In the genomic region with DNA sequence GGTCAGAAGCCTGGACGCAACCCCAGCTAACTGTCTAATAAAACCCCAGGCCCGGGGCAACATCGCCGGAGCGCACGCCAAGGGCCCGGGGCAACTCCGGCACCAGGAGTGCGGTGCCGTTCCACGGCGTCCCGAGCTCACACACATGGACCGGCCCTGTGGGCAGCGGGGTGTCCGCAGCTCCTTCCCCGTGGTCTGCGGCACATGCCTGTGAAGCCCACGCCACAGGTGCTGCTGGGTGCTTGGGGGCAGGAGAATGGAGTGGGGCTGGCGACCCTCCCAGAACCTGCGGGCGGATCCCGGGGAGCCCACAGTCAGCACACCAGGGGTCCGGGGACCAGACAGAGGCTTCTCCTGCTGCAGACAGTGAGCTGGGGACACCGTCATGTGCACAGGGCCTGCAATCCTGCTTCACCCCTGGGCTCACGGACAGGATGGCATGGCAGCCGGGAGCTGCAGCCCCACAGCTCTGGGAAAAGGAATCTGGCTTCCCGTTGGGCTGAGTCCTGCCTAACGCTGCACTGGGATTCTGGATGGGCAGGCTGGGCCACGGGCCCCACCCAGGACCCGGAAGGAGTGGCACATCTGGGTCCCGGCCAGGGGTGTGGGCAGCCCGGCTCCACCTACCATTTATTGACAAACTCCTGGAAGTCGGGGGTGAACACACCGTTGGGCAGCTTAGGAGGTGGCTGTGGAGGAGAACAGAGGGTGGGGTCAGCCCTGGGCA, we compare ENCODE assay signal across 26 cellular contexts. TPM values are rescaled to one million over a fixed set of nuclear protein-coding genes. Genes with fewer than 3 reads are reported as not detected.
"Had no signal": no experiment of that assay in that cellular context is flagged by ENCODE, and none has a peak within 500 bp of the region (broad histone marks: within the 10 kb centered on the region; RNA-seq: fewer than 3 reads in every experiment).

No MANE protein-coding gene starts in this region.

- H3K27ac ChIP-seq: cardiac muscle cell, lower lobe of right lung, psoas muscle, thoracic aorta, upper lobe of right lung had no signal

- ATAC-seq: activated CD8-positive, alpha-beta T cell treated with anti-CD3 and anti-CD28 coated beads for 36 hours; activated T-helper 17 cell treated with anti-CD3 and anti-CD28 coated beads, Interleukin-2, amount 50 U/mL, for 72 hours; effector memory CD8-positive, alpha-beta T cell; lower lobe of right lung; psoas muscle; right cardiac atrium; stimulated activated effector memory CD8-positive, alpha-beta T cell treated with anti-CD3 and anti-CD28 coated beads, Interleukin-12 subunit alpha, Interleukin-12 subunit beta, amount 100 ng/mL, for 72 hours; upper lobe of right lung had no signal

- H3K4me1 ChIP-seq: lower lobe of right lung, upper lobe of right lung had no signal

- DNase-seq: activated CD4-positive, alpha-beta T cell treated with anti-CD3 and anti-CD28 coated beads, Interleukin-2, amount 10 ng/mL, durations not matched to agents 24 days and 14 days; activated CD8-positive, alpha-beta T cell treated with anti-CD3 and anti-CD28 coated beads for 36 hours; activated naive CD4-positive, alpha-beta T cell; activated naive CD8-positive, alpha-beta T cell treated with anti-CD3 and anti-CD28 coated beads for 36 hours; activated T-cell treated with anti-CD3 and anti-CD28 coated beads, Interleukin-2, amount 50 U/mL, for 1 hour; amygdala; effector memory CD8-positive, alpha-beta T cell; hypothalamus; islet precursor cell; lower lobe of right lung; nephron progenitor cell; occipital lobe; right cardiac atrium; stimulated activated CD4-positive, alpha-beta T cell treated with anti-CD3 and anti-CD28 coated beads, Interleukin-4, amount 100 ng/mL, for 24 hours; T-helper 1 cell; T-helper 9 cell; upper lobe of right lung had no signal

- FAIRE-seq: frontal cortex had no signal

- H3K27me3 ChIP-seq: cardiac muscle cell, upper lobe of right lung had no signal

- H3K4me3 ChIP-seq: cardiac muscle cell, lower lobe of right lung, psoas muscle, skin epidermis, thoracic aorta, upper lobe of right lung had no signal

- H3K9me3 ChIP-seq: lower lobe of right lung, psoas muscle, thoracic aorta, upper lobe of right lung had no signal

RNA-seq across cellular contexts. Expression of gene CREB3L3, which starts 58.5 kb away (rescaled TPM):
- total RNA-seq: activated CD4-positive, alpha-beta T cell treated with anti-CD3 and anti-CD28 coated beads, Interleukin-2, amount 10 ng/mL, durations not matched to agents 24 days and 14 days; activated CD8-positive, alpha-beta T cell treated with anti-CD3 and anti-CD28 coated beads for 36 hours; activated naive CD8-positive, alpha-beta T cell treated with anti-CD3 and anti-CD28 coated beads for 36 hours; cardiac muscle cell; chondrocyte; dermis microvascular lymphatic vessel endothelial cell; frontal cortex; lower lobe of right lung; occipital lobe; psoas muscle; right cardiac atrium; thoracic aorta; upper lobe of right lung had no signal
- polyA plus RNA-seq: cardiac muscle cell, right cardiac atrium had no signal
